In the genomic region with DNA sequence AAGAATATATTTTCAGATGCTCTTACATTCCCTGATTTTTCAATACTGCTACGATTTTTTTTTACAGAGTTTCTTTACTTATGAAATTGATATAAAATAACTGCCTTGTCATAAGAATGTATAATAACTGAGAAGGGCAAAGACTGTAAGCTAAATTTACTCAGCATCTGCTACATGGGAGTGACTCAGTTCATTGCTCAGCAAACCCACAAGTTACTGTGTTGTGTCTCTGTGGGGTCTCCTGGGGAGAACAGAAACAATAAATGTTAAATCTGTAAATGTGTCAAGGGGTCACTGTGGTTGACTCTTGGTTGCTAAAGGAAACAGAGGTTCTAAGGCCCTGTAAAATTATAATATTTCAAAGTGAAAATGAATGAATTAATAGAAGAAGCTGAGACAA, we compare ENCODE assay signal across 8 cellular contexts.
DNase-seq lines count a peak whose midpoint lies in the region; ATAC-seq and TF ChIP-seq lines count a peak whose summit lies in the region.

No MANE protein-coding gene starts in this region.

- POLR2A ChIA-PET in CD8-positive, alpha-beta T cell (lab: Charles Lee) = interaction anchor here (1.7 kb wide), 1 partner anchor 10 kb away, joined by 3 read pairs; no protein-coding TSS in a partner anchor
- POLR2A ChIA-PET in naive thymus-derived CD4-positive, alpha-beta T cell (lab: Charles Lee) = interaction anchor here (0.6 kb wide), 1 partner anchor 83 kb away, joined by 6 read pairs; no protein-coding TSS in a partner anchor

- no peak overlapping the region for H3K4me3 Mint-ChIP-seq in CD8-positive, alpha-beta T cell
- H3K4me3 Mint-ChIP-seq in effector memory CD8-positive, alpha-beta T cell = no peak overlapping the region
- no peak overlapping the region for H3K4me3 Mint-ChIP-seq in naive thymus-derived CD4-positive, alpha-beta T cell

- DNase-seq in CD8-positive, alpha-beta T cell = no peak
- DNase-seq in effector memory CD8-positive, alpha-beta T cell = no peak
- DNase-seq in medulla oblongata (ENCODE audit: extremely low spot score) (no peak), cortex of kidney (lab: John Stamatoyannopoulos, UW) (no peak), posterior cingulate gyrus (no peak)
- no peak for DNase-seq in naive thymus-derived CD4-positive, alpha-beta T cell

- peak; percentile 20 for ATAC-seq in CD8-positive, alpha-beta T cell
- peak; percentile 76 for ATAC-seq in GM19463 (IDR thresholded peaks at IDR 0.05; ENCODE audit: unreplicated experiment)
- peak; percentile 71 for ATAC-seq in HG03442 (IDR thresholded peaks at IDR 0.05; ENCODE audit: unreplicated experiment)
- peak; percentile 64 for ATAC-seq in effector memory CD8-positive, alpha-beta T cell (replicated peaks)
- no peak for ATAC-seq in naive thymus-derived CD4-positive, alpha-beta T cell

- H3K4me1 Mint-ChIP-seq in CD8-positive, alpha-beta T cell (ENCODE audit: low read depth) = peaks cover 15% of the 10 kb centered on the region
- peaks cover 10 to 31% of the 10 kb centered on the region in 2 donors for H3K4me1 Mint-ChIP-seq in effector memory CD8-positive, alpha-beta T cell (ENCODE audit: low read depth in 2 of 2)
- peaks cover 6 to 21% (median 11%) of the 10 kb centered on the region in 7 donors for H3K4me1 Mint-ChIP-seq in naive thymus-derived CD4-positive, alpha-beta T cell

- CTCF ChIA-PET in CD8-positive, alpha-beta T cell (lab: Charles Lee) = interaction anchor here (0.7 kb wide), 1 partner anchor 22 kb away, joined by 3 read pairs; no protein-coding TSS in a partner anchor
- CTCF ChIA-PET in naive thymus-derived CD4-positive, alpha-beta T cell (lab: Charles Lee) = interaction anchor here (0.6 kb wide), 1 partner anchor 11 kb away, joined by 3 read pairs; no protein-coding TSS in a partner anchor

- H3K4me1 ChIP-seq in CD8-positive, alpha-beta T cell (ENCODE audit: insufficient read depth, low read length) = no peaks in the 10 kb centered on the region
- peaks cover 0 to 9% of the 10 kb centered on the region in 2 donors for H3K4me1 ChIP-seq in naive thymus-derived CD4-positive, alpha-beta T cell (ENCODE audit: control insufficient read depth in 2 of 2, insufficient read depth in 2 of 2, low read length in 2 of 2)

- no peak for TF ChIP-seq CTCF in CD8-positive, alpha-beta T cell (IDR thresholded peaks at IDR 0.05)

- H3K27me3 Mint-ChIP-seq in CD8-positive, alpha-beta T cell (ENCODE audit: low read depth) = no peaks in the 10 kb centered on the region
- no peaks in the 10 kb centered on the region for H3K27me3 Mint-ChIP-seq in effector memory CD8-positive, alpha-beta T cell
- peaks cover 0 to 2% (median 0%) of the 10 kb centered on the region in 5 donors for H3K27me3 Mint-ChIP-seq in naive thymus-derived CD4-positive, alpha-beta T cell

- no peaks in the 10 kb centered on the region for H3K36me3 Mint-ChIP-seq in CD8-positive, alpha-beta T cell
- peaks cover under 1% of the 10 kb centered on the region for H3K36me3 Mint-ChIP-seq in effector memory CD8-positive, alpha-beta T cell (ENCODE audit: insufficient read depth)
- peaks cover 0 to 4% (median 0%) of the 10 kb centered on the region in 5 donors for H3K36me3 Mint-ChIP-seq in naive thymus-derived CD4-positive, alpha-beta T cell

- H3K4me3 ChIP-seq in CD8-positive, alpha-beta T cell (ENCODE audit: low read depth, low read length) = no peak overlapping the region
- no peak overlapping the region for H3K4me3 ChIP-seq in naive thymus-derived CD4-positive, alpha-beta T cell (ENCODE audit: low read length)

- no peak overlapping the region for H3K27ac Mint-ChIP-seq in CD8-positive, alpha-beta T cell
- H3K27ac Mint-ChIP-seq in effector memory CD8-positive, alpha-beta T cell = peak overlapping the region; percentile 38 to 70
- H3K27ac Mint-ChIP-seq in naive thymus-derived CD4-positive, alpha-beta T cell = no peak overlapping the region

- H3K9me3 ChIP-seq in CD8-positive, alpha-beta T cell (ENCODE audit: low read length) = no peaks in the 10 kb centered on the region
- H3K9me3 ChIP-seq in naive thymus-derived CD4-positive, alpha-beta T cell (ENCODE audit: control insufficient read depth in 2 of 3, low read length in 3 of 3) = no peaks in the 10 kb centered on the region

- H3K36me3 ChIP-seq in CD8-positive, alpha-beta T cell (ENCODE audit: insufficient read depth, low read length) = no peaks in the 10 kb centered on the region
- H3K36me3 ChIP-seq in naive thymus-derived CD4-positive, alpha-beta T cell (ENCODE audit: control insufficient read depth in 2 of 3, insufficient read depth in 3 of 3, low read length in 3 of 3) = no peaks in the 10 kb centered on the region

- no peak overlapping the region for H3K27ac ChIP-seq in CD8-positive, alpha-beta T cell (ENCODE audit: low read depth, low read length)
- H3K27ac ChIP-seq in naive thymus-derived CD4-positive, alpha-beta T cell (ENCODE audit: low read depth, low read length) = no peak overlapping the region

- H3K9me3 Mint-ChIP-seq in CD8-positive, alpha-beta T cell = no peaks in the 10 kb centered on the region
- no peaks in the 10 kb centered on the region for H3K9me3 Mint-ChIP-seq in effector memory CD8-positive, alpha-beta T cell
- H3K9me3 Mint-ChIP-seq in naive thymus-derived CD4-positive, alpha-beta T cell = no peaks in the 10 kb centered on the region

- H3K27me3 ChIP-seq in CD8-positive, alpha-beta T cell (ENCODE audit: insufficient read depth, low read length) = no peaks in the 10 kb centered on the region
- no peaks in the 10 kb centered on the region for H3K27me3 ChIP-seq in naive thymus-derived CD4-positive, alpha-beta T cell (ENCODE audit: control insufficient read depth in 2 of 2, insufficient read depth in 2 of 2, low read length in 2 of 2)

- intact Hi-C loops in CD8-positive, alpha-beta T cell (cut with DNase I, micrococcal nuclease) = no loop called here
- intact Hi-C loops in naive thymus-derived CD4-positive, alpha-beta T cell (cut with micrococcal nuclease) = no loop called here
- intact Hi-C loops in posterior cingulate gyrus (cut with DNase I) = no loop called here

Comparison
In these comparisons a context has a peak if more than half of its experiments do, and no peak if none do; other contexts are left out.
1. H3K27ac Mint-ChIP-seq: peak in effector memory CD8-positive, alpha-beta T cell (2 of 2); none in CD8-positive, alpha-beta T cell (single experiment) and naive thymus-derived CD4-positive, alpha-beta T cell (0 of 9).